In genomic region chr10:4398602-4399001, GRCh38 we compare ENCODE assay signal across 32 cellular contexts.
"Had no signal": no experiment of that assay in that cellular context is flagged by ENCODE, and none has a peak within 500 bp of the region (broad histone marks: within the 10 kb centered on the region; RNA-seq: fewer than 3 reads in every experiment).

No MANE protein-coding gene starts in this region.

- H3K27ac ChIP-seq: adrenal gland, body of pancreas, colonic mucosa, epithelial cell of prostate, esophagus squamous epithelium, gastroesophageal sphincter, heart right ventricle had no signal

- H3K36me3 Mint-ChIP-seq: activated naive CD4-positive, alpha-beta T cell treated with anti-CD3 and anti-CD28 coated beads, Interleukin-2, amount 50 U/mL, for 24 hours; activated naive CD8-positive, alpha-beta T cell treated with anti-CD3 and anti-CD28 coated beads for 36 hours had no signal

- H3K4me1 Mint-ChIP-seq: activated CD4-positive, alpha-beta memory T cell treated with anti-CD3 and anti-CD28 coated beads, Interleukin-2, amount 10 ng/mL, durations not matched to agents 7 days and 5 days; activated CD4-positive, alpha-beta T cell treated with anti-CD3 and anti-CD28 coated beads for 36 hours; activated CD4-positive, alpha-beta T cell treated with anti-CD3 and anti-CD28 coated beads, Interleukin-2, amount 10 ng/mL, durations not matched to agents 24 days and 14 days; activated naive CD4-positive, alpha-beta T cell treated with anti-CD3 and anti-CD28 coated beads, Interleukin-2, amount 50 U/mL, for 24 hours; activated naive CD8-positive, alpha-beta T cell treated with anti-CD3 and anti-CD28 coated beads for 36 hours; activated naive CD8-positive, alpha-beta T cell treated with anti-CD3 and anti-CD28 coated beads, Interleukin-2, amount 50 U/mL, for 24 hours had no signal

- H3K4me3 Mint-ChIP-seq: activated CD4-positive, alpha-beta memory T cell treated with anti-CD3 and anti-CD28 coated beads, Interleukin-2, amount 10 ng/mL, durations not matched to agents 7 days and 5 days; activated CD4-positive, alpha-beta T cell treated with anti-CD3 and anti-CD28 coated beads for 36 hours; activated CD4-positive, alpha-beta T cell treated with anti-CD3 and anti-CD28 coated beads, Interleukin-2, amount 10 ng/mL, durations not matched to agents 24 days and 14 days; activated naive CD4-positive, alpha-beta T cell treated with anti-CD3 and anti-CD28 coated beads for 36 hours; activated naive CD4-positive, alpha-beta T cell treated with anti-CD3 and anti-CD28 coated beads, Interleukin-2, amount 50 U/mL, for 24 hours; activated naive CD8-positive, alpha-beta T cell treated with anti-CD3 and anti-CD28 coated beads for 36 hours; activated naive CD8-positive, alpha-beta T cell treated with anti-CD3 and anti-CD28 coated beads, Interleukin-2, amount 50 U/mL, for 24 hours; activated T-cell treated with anti-CD3 and anti-CD28 coated beads, Interleukin-2, amount 50 U/mL, for 4 hours; activated T-helper 1 cell treated with anti-CD3 and anti-CD28 coated beads, Interleukin-12 subunit alpha, Interleukin-12 subunit beta, Interleukin-2, Interleukin-4 antibody, amounts not matched to agents 30 ng/mL and 10 ng/mL and 1 ng/mL, durations not matched to agents 14 hours and 24 hours and 36 hours had no signal

- H3K4me3 ChIP-seq: adrenal gland, body of pancreas, colonic mucosa, esophagus squamous epithelium, gastroesophageal sphincter, heart right ventricle had no signal

- H3K36me3 ChIP-seq: adrenal gland, colonic mucosa, esophagus squamous epithelium, gastroesophageal sphincter, heart right ventricle had no signal

- H3K27me3 ChIP-seq: adrenal gland, body of pancreas, colonic mucosa, esophagus squamous epithelium, gastroesophageal sphincter, heart right ventricle had no signal

- ATAC-seq: activated CD4-positive, alpha-beta T cell treated with anti-CD3 and anti-CD28 coated beads for 36 hours; activated naive CD8-positive, alpha-beta T cell treated with anti-CD3 and anti-CD28 coated beads, Interleukin-2, amount 50 U/mL, for 24 hours; activated T-cell treated with anti-CD3 and anti-CD28 coated beads, Interleukin-2, amount 50 U/mL, for 4 hours; body of pancreas; gastroesophageal sphincter; heart right ventricle had no signal

- FAIRE-seq: endometrium, endothelial cell of umbilical vein had no signal

- H3K9me3 ChIP-seq: adrenal gland, body of pancreas, colonic mucosa, esophagus squamous epithelium, gastroesophageal sphincter, heart right ventricle had no signal

- H3K9me3 Mint-ChIP-seq: activated CD4-positive, alpha-beta memory T cell treated with anti-CD3 and anti-CD28 coated beads, Interleukin-2, amount 10 ng/mL, durations not matched to agents 7 days and 5 days; activated CD4-positive, alpha-beta T cell treated with anti-CD3 and anti-CD28 coated beads, Interleukin-2, amount 10 ng/mL, durations not matched to agents 24 days and 14 days; activated naive CD4-positive, alpha-beta T cell treated with anti-CD3 and anti-CD28 coated beads for 36 hours; activated naive CD4-positive, alpha-beta T cell treated with anti-CD3 and anti-CD28 coated beads, Interleukin-2, amount 50 U/mL, for 24 hours; activated naive CD8-positive, alpha-beta T cell treated with anti-CD3 and anti-CD28 coated beads for 36 hours; activated naive CD8-positive, alpha-beta T cell treated with anti-CD3 and anti-CD28 coated beads, Interleukin-2, amount 50 U/mL, for 24 hours; activated T-cell treated with anti-CD3 and anti-CD28 coated beads, Interleukin-2, amount 50 U/mL, for 4 hours; activated T-helper 1 cell treated with anti-CD3 and anti-CD28 coated beads, Interleukin-12 subunit alpha, Interleukin-12 subunit beta, Interleukin-2, Interleukin-4 antibody, amounts not matched to agents 30 ng/mL and 10 ng/mL and 1 ng/mL, durations not matched to agents 14 hours and 24 hours and 36 hours; activated T-helper 2 cell treated with anti-CD3 and anti-CD28 coated beads, Interferon-gamma antibody, Interleukin-2, Interleukin-4, amounts not matched to agents 10 μg/mL and 5 μg/mL and 100 μg/mL, durations not matched to agents 14 hours and 24 hours and 36 hours had no signal

- H3K4me1 ChIP-seq: adrenal gland, body of pancreas, colonic mucosa, esophagus squamous epithelium, gastroesophageal sphincter, heart right ventricle had no signal

- DNase-seq: activated CD4-positive, alpha-beta memory T cell treated with anti-CD3 and anti-CD28 coated beads, Interleukin-2, amount 10 ng/mL, durations not matched to agents 7 days and 5 days; activated CD4-positive, alpha-beta T cell treated with anti-CD3 and anti-CD28 coated beads for 36 hours; activated CD4-positive, alpha-beta T cell treated with anti-CD3 and anti-CD28 coated beads, Interleukin-2, amount 10 ng/mL, durations not matched to agents 24 days and 14 days; activated CD4-positive, alpha-beta T cell treated with anti-CD3 and anti-CD28 coated beads, Interleukin-2, amount 50 U/mL, for 4 hours; activated CD4-positive, CD25-positive, alpha-beta regulatory T cell; activated CD4-positive, CD25-positive, alpha-beta regulatory T cell treated with anti-CD3 and anti-CD28 coated beads, Interleukin-2, amount 50 U/mL, for 72 hours; activated CD8-positive, alpha-beta memory T cell treated with anti-CD3 and anti-CD28 coated beads, Interleukin-2, amount 50 U/mL, for 48 hours; activated effector memory CD4-positive, alpha-beta T cell treated with anti-CD3 and anti-CD28 coated beads, Interleukin-2, amount 50 U/mL, for 16 hours; activated naive CD4-positive, alpha-beta T cell treated with anti-CD3 and anti-CD28 coated beads for 36 hours; activated naive CD8-positive, alpha-beta T cell treated with anti-CD3 and anti-CD28 coated beads for 36 hours; activated naive CD8-positive, alpha-beta T cell treated with anti-CD3 and anti-CD28 coated beads, Interleukin-2, amount 50 U/mL, for 24 hours; activated T-cell treated with anti-CD3 and anti-CD28 coated beads, Interleukin-2, amount 50 U/mL, for 4 hours; adrenal gland; amygdala; aorta; body of pancreas; caudate nucleus; cerebellar nuclear complex; colonic mucosa; effector CD8-positive, alpha-beta T cell; esophagus squamous epithelium; foreskin melanocyte; heart right ventricle; T-helper 1 cell; T-helper 2 cell had no signal

- H3K27me3 Mint-ChIP-seq: activated CD4-positive, alpha-beta memory T cell treated with anti-CD3 and anti-CD28 coated beads, Interleukin-2, amount 10 ng/mL, durations not matched to agents 7 days and 5 days; activated CD4-positive, alpha-beta T cell treated with anti-CD3 and anti-CD28 coated beads for 36 hours had no signal

- H3K27ac Mint-ChIP-seq: activated CD4-positive, alpha-beta memory T cell treated with anti-CD3 and anti-CD28 coated beads, Interleukin-2, amount 10 ng/mL, durations not matched to agents 7 days and 5 days; activated CD4-positive, alpha-beta T cell treated with anti-CD3 and anti-CD28 coated beads for 36 hours; activated CD4-positive, alpha-beta T cell treated with anti-CD3 and anti-CD28 coated beads, Interleukin-2, amount 10 ng/mL, durations not matched to agents 24 days and 14 days; activated naive CD4-positive, alpha-beta T cell treated with anti-CD3 and anti-CD28 coated beads for 36 hours; activated naive CD4-positive, alpha-beta T cell treated with anti-CD3 and anti-CD28 coated beads, Interleukin-2, amount 50 U/mL, for 24 hours; activated naive CD8-positive, alpha-beta T cell treated with anti-CD3 and anti-CD28 coated beads for 36 hours; activated naive CD8-positive, alpha-beta T cell treated with anti-CD3 and anti-CD28 coated beads, Interleukin-2, amount 50 U/mL, for 24 hours; activated T-helper 1 cell treated with anti-CD3 and anti-CD28 coated beads, Interleukin-12 subunit alpha, Interleukin-12 subunit beta, Interleukin-2, Interleukin-4 antibody, amounts not matched to agents 30 ng/mL and 10 ng/mL and 1 ng/mL, durations not matched to agents 14 hours and 24 hours and 36 hours; activated T-helper 2 cell treated with anti-CD3 and anti-CD28 coated beads, Interferon-gamma antibody, Interleukin-2, Interleukin-4, amounts not matched to agents 10 μg/mL and 5 μg/mL and 100 μg/mL, durations not matched to agents 14 hours and 24 hours and 36 hours had no signal
